Comparison of ENCODE assay signal across 13 cellular contexts in genomic region chr11:8082391-8083087, GRCh38. TPM values are rescaled to one million over a fixed set of nuclear protein-coding genes. Genes with fewer than 3 reads are reported as not detected.
DNase-seq lines count a peak whose midpoint lies in the region; ATAC-seq, FAIRE-seq and TF ChIP-seq lines count a peak whose summit lies in the region.
"Had no signal": no experiment of that assay in that cellular context is flagged by ENCODE, and none has a peak within 500 bp of the region (broad histone marks: within the 10 kb centered on the region; RNA-seq: fewer than 3 reads in every experiment).

No MANE protein-coding gene starts in this region.

- no peaks in the 10 kb centered on the region for H3K27me3 ChIP-seq in smooth muscle cell (ENCODE audit: low read depth)
- H3K27me3 ChIP-seq in small intestine (ENCODE audit: control insufficient read depth in 2 of 2, insufficient read depth in 2 of 2, low read length in 2 of 2), result peaks cover 9% of the 10 kb centered on the region in 2 donors
- H3K27me3 ChIP-seq: SJSA1 had no signal

- ATAC-seq in HG02763 (IDR thresholded peaks at IDR 0.05; ENCODE audit: unreplicated experiment) (no peak), GM18909 (IDR thresholded peaks at IDR 0.05; ENCODE audit: poor library complexity, unreplicated experiment) (no peak)
- ATAC-seq: GM12878 had no signal

- peak overlapping the region; percentile 90 for H3K4me2 ChIP-seq in smooth muscle cell

- no peak overlapping the region for H2AFZ ChIP-seq in smooth muscle cell (ENCODE audit: low read depth)

- H3K9me3 ChIP-seq in smooth muscle cell (replicated peaks; ENCODE audit: low read depth), result no peaks in the 10 kb centered on the region
- H3K9me3 ChIP-seq in small intestine (ENCODE audit: control insufficient read depth, low read depth), result no peaks in the 10 kb centered on the region
- H3K9me3 ChIP-seq: SJSA1 had no signal

- H4K20me1 ChIP-seq in smooth muscle cell (ENCODE audit: low read depth), result peaks cover 60% of the 10 kb centered on the region

- peaks cover 14% of the 10 kb centered on the region for H3K79me2 ChIP-seq in smooth muscle cell (ENCODE audit: low read depth)

- 67% methylated on average over 15 of the region's 15 CpGs for WGBS in smooth muscle cell (ENCODE audit: low lambda C conversion rate)
- 86 to 90% (median 88%) methylated on average over 15 of the region's 15 CpGs for WGBS in small intestine, 3 donors

- TF ChIP-seq CTCF in fibroblast of the aortic adventitia (IDR thresholded peaks at IDR 0.05; ENCODE audit: insufficient read depth, low read length), result no peak
- no peak for TF ChIP-seq CTCF in smooth muscle cell (IDR thresholded peaks at IDR 0.05; ENCODE audit: borderline replicate concordance, insufficient read depth, poor library complexity, severe bottlenecking)

- H3K36me3 ChIP-seq in smooth muscle cell (ENCODE audit: low read depth) (no peaks in the 10 kb centered on the region), small intestine (ENCODE audit: control insufficient read depth in 2 of 2, insufficient read depth in 2 of 2, low read length in 2 of 2) (no peaks in the 10 kb centered on the region)
- H3K36me3 ChIP-seq: SJSA1 had no signal

- H3K9ac ChIP-seq in smooth muscle cell (ENCODE audit: low read depth), result no peak overlapping the region

- DNase-seq in NCI-H345 (lab: John Stamatoyannopoulos, UW), result peak; percentile 10
- no peak for DNase-seq in NCI-H345 treated with DMSO at 0.1 percent for 48 hours (lab: John Stamatoyannopoulos, UW; ENCODE audit: unreplicated experiment)
- peak; percentile 18 for DNase-seq in NCI-H524 treated with DMSO at 0.1 percent for 48 hours (lab: John Stamatoyannopoulos, UW)
- DNase-seq in fibroblast of the aortic adventitia (ENCODE audit: low read depth), result peak; percentile 47
- no peak for DNase-seq in smooth muscle cell (lab: John Stamatoyannopoulos, UW; ENCODE audit: unreplicated experiment)
- no peak for DNase-seq in small intestine
- DNase-seq: activated T-cell treated with anti-CD3 and anti-CD28 coated beads, Interleukin-2, amount 50 U/mL, for 4 hours; effector CD8-positive, alpha-beta T cell; NCI-H1048 had no signal

- H3F3A ChIP-seq in smooth muscle cell (ENCODE audit: low read depth), result peaks cover 2% of the 10 kb centered on the region

- H3K27ac ChIP-seq in smooth muscle cell (ENCODE audit: low read depth), result no peak overlapping the region
- no peak overlapping the region for H3K27ac ChIP-seq in small intestine (ENCODE audit: low read depth in 1 of 2, low read length in 1 of 2)
- H3K27ac ChIP-seq: SJSA1 had no signal

- no peak for FAIRE-seq in small intestine (lab: Jason Lieb, UNC)
- FAIRE-seq: GM12878 had no signal

- peak overlapping the region; percentile 28 for H3K4me3 ChIP-seq in fibroblast of the aortic adventitia (ENCODE audit: low read depth, low read length)
- peak overlapping the region; percentile 71 for H3K4me3 ChIP-seq in smooth muscle cell
- no peak overlapping the region for H3K4me3 ChIP-seq in small intestine (ENCODE audit: low read depth in 1 of 2, low read length in 2 of 2)
- H3K4me3 ChIP-seq: GM12878 had no signal

- H3K4me1 ChIP-seq in smooth muscle cell (ENCODE audit: low read depth) (peaks cover 19% of the 10 kb centered on the region), small intestine (ENCODE audit: control insufficient read depth in 2 of 2, insufficient read depth in 1 of 2, low read depth in 1 of 2, low read length in 1 of 2) (no peaks in the 10 kb centered on the region)

RNA-seq across cellular contexts. Expression of gene TUB, which starts 1.5 kb away (rescaled TPM):
- total RNA-seq in fibroblast of the aortic adventitia (ENCODE audit: low replicate concordance), result 18.2 and 19.2 TPM in 2 replicates
- 9.5 and 11.5 TPM in 2 replicates for total RNA-seq in smooth muscle cell
- 5.2 and 6.0 TPM in 2 replicates for polyA plus RNA-seq in smooth muscle cell
- 1 to 10 TPM in 1 of 3 donors, under 1 TPM in 1, not detected in 1; 0.54 to 3.5 TPM for polyA plus RNA-seq in small intestine
- total RNA-seq: GM12878 had no signal

Comparison
In these comparisons a context has a peak if more than half of its experiments do, and no peak if none do; other contexts are left out.
1. DNase-seq: peak in NCI-H345 (single experiment), NCI-H524 treated with DMSO at 0.1 percent for 48 hours (single experiment) and fibroblast of the aortic adventitia (single experiment); none in NCI-H345 treated with DMSO at 0.1 percent for 48 hours (single experiment), smooth muscle cell (single experiment) and small intestine (single experiment).
2. H3K4me3 ChIP-seq: peak in fibroblast of the aortic adventitia (single experiment) and smooth muscle cell (single experiment); none in small intestine (0 of 2).